In genomic region chr5:893137-893506, GRCh38 we compare ENCODE assay signal across 8 cellular contexts. TPM values are rescaled to one million over a fixed set of nuclear protein-coding genes. Genes with fewer than 3 reads are reported as not detected.
DNase-seq lines count a peak whose midpoint lies in the region; ATAC-seq, FAIRE-seq and TF ChIP-seq lines count a peak whose summit lies in the region.

No MANE protein-coding gene starts in this region.

- DNase-seq in activated CD4-positive, alpha-beta memory T cell treated with anti-CD3 and anti-CD28 coated beads, Interleukin-2, amount 10 ng/mL, durations not matched to agents 7 days and 5 days: peak; percentile 19
- DNase-seq in kidney: no peak
- no peak for DNase-seq in transverse colon
- DNase-seq in frontal cortex (ENCODE audit: low spot score in 2 of 2): no peak
- no peak for DNase-seq in lower leg skin (ENCODE audit: low spot score in 2 of 2)
- DNase-seq in NCI-H2171 (lab: John Stamatoyannopoulos, UW): no peak

- H3K27me3 Mint-ChIP-seq in activated CD4-positive, alpha-beta memory T cell treated with anti-CD3 and anti-CD28 coated beads, Interleukin-2, amount 10 ng/mL, durations not matched to agents 7 days and 5 days: no peaks in the 10 kb centered on the region

- CTCF ChIA-PET in activated CD4-positive, alpha-beta memory T cell treated with anti-CD3 and anti-CD28 coated beads, Interleukin-2, amount 10 ng/mL, durations not matched to agents 7 days and 5 days (lab: Charles Lee): interaction anchor here (1.4 to 2.6 kb wide), 2 partner anchors 9 to 212 kb away, joined by 3 to 16 read pairs; no protein-coding TSS in a partner anchor

- H3K4me1 ChIP-seq in kidney (ENCODE audit: control insufficient read depth in 1 of 2, insufficient read depth in 1 of 2, low read depth in 1 of 2, low read length in 2 of 2) (peaks cover 4 to 20% of the 10 kb centered on the region in 2 donors), transverse colon (peaks cover 7 to 27% (median 18%) of the 10 kb centered on the region in 4 donors)

- H3K27me3 ChIP-seq in transverse colon: no peaks in the 10 kb centered on the region

- POLR2A ChIA-PET in activated CD4-positive, alpha-beta memory T cell treated with anti-CD3 and anti-CD28 coated beads, Interleukin-2, amount 10 ng/mL, durations not matched to agents 7 days and 5 days (lab: Charles Lee): interaction anchor here (0.6 to 2.7 kb wide), 13 partner anchors 7 to 631 kb away, joined by 3 to 7 read pairs (median 4); partner anchors contain the start of genes LPCAT1 and PDCD6

- H3K4me3 Mint-ChIP-seq in activated CD4-positive, alpha-beta memory T cell treated with anti-CD3 and anti-CD28 coated beads, Interleukin-2, amount 10 ng/mL, durations not matched to agents 7 days and 5 days: peak overlapping the region; percentile 89

- peak; percentile 9 for ATAC-seq in GM18909 (IDR thresholded peaks at IDR 0.05; ENCODE audit: poor library complexity, unreplicated experiment)
- ATAC-seq in HG03045 (IDR thresholded peaks at IDR 0.05; ENCODE audit: unreplicated experiment): peak; percentile 8

- TF ChIP-seq POLR2A in transverse colon (IDR thresholded peaks at IDR 0.05) (no peak), lower leg skin (IDR thresholded peaks at IDR 0.05) (no peak)

- intact Hi-C loops in kidney (cut with DNase I): no loop called here
- intact Hi-C loops in transverse colon (cut with DNase I; ENCODE audit: low total_unique reads): no loop called here
- intact Hi-C loops in lower leg skin (cut with DNase I; ENCODE audit: low total_unique reads): no loop called here

- H3K9ac ChIP-seq in kidney (ENCODE audit: low read length in 2 of 2): no peak overlapping the region

- H3K27ac ChIP-seq in kidney (ENCODE audit: low read depth in 2 of 2, low read length in 2 of 2): no peak overlapping the region
- peak overlapping the region in 2 of 4 donors; percentile 86 to 90 for H3K27ac ChIP-seq in transverse colon

- H3K36me3 Mint-ChIP-seq in activated CD4-positive, alpha-beta memory T cell treated with anti-CD3 and anti-CD28 coated beads, Interleukin-2, amount 10 ng/mL, durations not matched to agents 7 days and 5 days (ENCODE audit: low read depth): peaks cover 58% of the 10 kb centered on the region

- 0% methylated on average over 31 of the region's 31 CpGs; no CpG with 5 or more reads in 1 of the 2 donors for WGBS in transverse colon (ENCODE audit: low coverage in 1 of 2), 2 donors
- WGBS in lower leg skin, 2 donors: 1 to 2% methylated on average over 6 to 27 of the region's 31 CpGs

- no peaks in the 10 kb centered on the region for H3K9me3 Mint-ChIP-seq in activated CD4-positive, alpha-beta memory T cell treated with anti-CD3 and anti-CD28 coated beads, Interleukin-2, amount 10 ng/mL, durations not matched to agents 7 days and 5 days

- no peak for FAIRE-seq in kidney (lab: Jason Lieb, UNC)
- no peak for FAIRE-seq in frontal cortex (lab: Jason Lieb, UNC)

- H3K36me3 ChIP-seq in kidney (ENCODE audit: control insufficient read depth in 1 of 2, insufficient read depth in 2 of 2, low read length in 2 of 2): peaks cover 10 to 28% of the 10 kb centered on the region in 2 donors
- H3K36me3 ChIP-seq in transverse colon: peaks cover 0 to 14% (median 4%) of the 10 kb centered on the region in 4 donors

- no peak for TF ChIP-seq EP300 in transverse colon (IDR thresholded peaks at IDR 0.05; ENCODE audit: low read depth)

- peaks cover 62% of the 10 kb centered on the region for H3K4me1 Mint-ChIP-seq in activated CD4-positive, alpha-beta memory T cell treated with anti-CD3 and anti-CD28 coated beads, Interleukin-2, amount 10 ng/mL, durations not matched to agents 7 days and 5 days

- TF ChIP-seq CTCF in kidney (IDR thresholded peaks at IDR 0.05; ENCODE audit: borderline replicate concordance, extremely low read depth, insufficient read depth): no peak
- TF ChIP-seq CTCF in transverse colon (IDR thresholded peaks at IDR 0.05): no peak
- no peak for TF ChIP-seq CTCF in lower leg skin (IDR thresholded peaks at IDR 0.05)

- H3K4me3 ChIP-seq in kidney (ENCODE audit: low read length in 2 of 2) (peak overlapping the region; percentile 58 to 83), transverse colon (peak overlapping the region; percentile 45 to 79 (median 63)), lower leg skin (ENCODE audit: low read depth, poor library complexity, severe bottlenecking) (no peak overlapping the region)

- H3K9me3 ChIP-seq in kidney (ENCODE audit: control insufficient read depth in 1 of 2, low read length in 2 of 2) (no peaks in the 10 kb centered on the region), transverse colon (no peaks in the 10 kb centered on the region)

- peak overlapping the region; percentile 68 for H3K27ac Mint-ChIP-seq in activated CD4-positive, alpha-beta memory T cell treated with anti-CD3 and anti-CD28 coated beads, Interleukin-2, amount 10 ng/mL, durations not matched to agents 7 days and 5 days

- in situ Hi-C loops in transverse colon (cut with MboI; ENCODE audit: low pct_ligation_motif_present in 1 of 4, low pct_unique_long_range_greater_than_20kb in 1 of 4, low sequenced_read_pairs in 3 of 4): no loop called here

RNA-seq across cellular contexts. Expression of gene TRIP13, which starts 0.4 kb away (rescaled TPM):
- total RNA-seq in activated CD4-positive, alpha-beta memory T cell treated with anti-CD3 and anti-CD28 coated beads, Interleukin-2, amount 10 ng/mL, durations not matched to agents 7 days and 5 days: 10 to 100 TPM; 26.6 to 28.8 TPM
- total RNA-seq in kidney: 1.6 TPM
- polyA plus RNA-seq in kidney (ENCODE audit: insufficient read depth, low read depth, low replicate concordance): 0.86 TPM
- 1 to 10 TPM in 2 of 4 donors, under 1 TPM in 1, not detected in 1; 0.41 to 4.1 (median 2.2) TPM for total RNA-seq in transverse colon
- total RNA-seq in frontal cortex: 8.2 TPM
- total RNA-seq in lower leg skin: 1 to 10 TPM in 3 of 4 donors, under 1 TPM in 1; 0.53 to 3.0 (median 1.6) TPM

RNA-seq across cellular contexts. Expression of gene BRD9, which starts 0.5 kb away (rescaled TPM):
- total RNA-seq in activated CD4-positive, alpha-beta memory T cell treated with anti-CD3 and anti-CD28 coated beads, Interleukin-2, amount 10 ng/mL, durations not matched to agents 7 days and 5 days: 10 to 100 TPM; 52.3 to 54.0 TPM
- total RNA-seq in kidney (38.0 TPM), transverse colon (10 to 100 TPM; 29.6 to 91.3 (median 37.9) TPM), frontal cortex (43.2 TPM), lower leg skin (10 to 100 TPM; 27.5 to 49.6 (median 28.6) TPM)
- polyA plus RNA-seq in kidney (ENCODE audit: insufficient read depth, low read depth, low replicate concordance): 17.5 TPM

RNA-seq across cellular contexts. Expression of gene ZDHHC11, which starts 42.3 kb away (rescaled TPM):
- total RNA-seq in activated CD4-positive, alpha-beta memory T cell treated with anti-CD3 and anti-CD28 coated beads, Interleukin-2, amount 10 ng/mL, durations not matched to agents 7 days and 5 days: 1 to 10 TPM; 5.8 to 6.6 TPM
- total RNA-seq in kidney (10.1 TPM), transverse colon (10 to 100 TPM in 2 of 4 donors, 1 to 10 TPM in 2; 1.2 to 15.0 (median 10.6) TPM), frontal cortex (5.7 TPM), lower leg skin (10 to 100 TPM in 2 of 4 donors, 1 to 10 TPM in 2; 3.4 to 23.5 (median 7.1) TPM)
- polyA plus RNA-seq in kidney (ENCODE audit: insufficient read depth, low read depth, low replicate concordance): 1.6 TPM
